8 cellular contexts compared by ENCODE assay signal in the genomic region with DNA sequence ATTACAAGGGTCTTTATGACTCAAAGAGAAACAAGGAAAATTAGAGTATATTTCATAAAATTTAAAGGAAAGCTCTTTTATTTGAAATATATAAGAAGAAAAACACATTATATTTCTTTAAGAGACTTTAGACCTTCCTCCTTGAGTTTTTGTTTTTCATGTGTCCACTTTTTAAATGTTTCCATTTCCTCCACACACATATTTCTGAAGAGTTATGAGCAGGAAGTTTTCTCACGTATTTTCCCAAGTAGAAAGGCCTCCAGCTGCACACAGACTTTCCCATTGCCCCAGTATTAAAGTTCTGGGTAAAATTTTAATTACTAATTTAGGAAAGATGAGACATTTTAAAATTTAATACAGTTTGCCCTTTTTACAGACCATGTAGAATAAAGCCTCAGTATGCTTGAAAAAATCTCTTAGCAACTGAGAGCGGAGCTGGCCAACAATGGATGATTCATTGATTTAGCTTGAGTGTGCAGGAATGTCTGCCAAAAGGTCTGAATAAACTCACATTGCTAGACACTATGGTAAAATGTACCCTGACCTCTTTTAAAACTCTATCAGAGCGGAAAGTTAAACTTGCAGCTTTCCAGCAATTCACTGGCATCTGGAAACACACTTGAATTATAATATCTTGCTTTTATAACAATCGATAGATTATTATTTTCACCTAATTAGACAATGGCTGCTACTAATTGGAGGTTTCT. TPM values are rescaled to one million over a fixed set of nuclear protein-coding genes. Genes with fewer than 3 reads are reported as not detected.
DNase-seq lines count a peak whose midpoint lies in the region; ATAC-seq and TF ChIP-seq lines count a peak whose summit lies in the region.

No MANE protein-coding gene starts in this region.

- POLR2A ChIA-PET in Caco-2 (lab: Charles Lee) = no interaction called here

- H3K36me3 Mint-ChIP-seq in Caco-2 (ENCODE audit: insufficient read depth, unreplicated experiment) = no peaks in the 10 kb centered on the region
- no peaks in the 10 kb centered on the region for H3K36me3 Mint-ChIP-seq in activated CD8-positive, alpha-beta memory T cell treated with anti-CD3 and anti-CD28 coated beads, Interleukin-2, amount 10 ng/mL, durations not matched to agents 7 days and 5 days

- intact Hi-C loops in left colon (cut with DNase I, micrococcal nuclease) (loop anchor here in 1 of 2 donors (10.0 kb wide), 1 partner anchor 58 kb away; a partner anchor contains a TSS), Caco-2 (cut with micrococcal nuclease; ENCODE audit: unreplicated experiment) (loop anchor here (5.0 kb wide), 1 partner anchor 55 kb away; no protein-coding TSS in a partner anchor)

- CTCF ChIA-PET in Caco-2 (lab: Charles Lee) = no interaction called here
- CTCF ChIA-PET in activated CD8-positive, alpha-beta memory T cell treated with anti-CD3 and anti-CD28 coated beads, Interleukin-2, amount 10 ng/mL, durations not matched to agents 7 days and 5 days (lab: Charles Lee) = no interaction called here

- no peaks in the 10 kb centered on the region for H3K9me3 ChIP-seq in Caco-2

- H3K9me3 Mint-ChIP-seq in Caco-2 (ENCODE audit: unreplicated experiment) = no peaks in the 10 kb centered on the region
- no peaks in the 10 kb centered on the region for H3K9me3 Mint-ChIP-seq in activated CD8-positive, alpha-beta memory T cell treated with anti-CD3 and anti-CD28 coated beads, Interleukin-2, amount 10 ng/mL, durations not matched to agents 7 days and 5 days (ENCODE audit: low read depth)

- no peaks in the 10 kb centered on the region for H3K4me1 ChIP-seq in Caco-2

- H3K27me3 Mint-ChIP-seq in Caco-2 (ENCODE audit: insufficient read depth, unreplicated experiment) = no peaks in the 10 kb centered on the region
- H3K27me3 Mint-ChIP-seq in activated CD8-positive, alpha-beta memory T cell treated with anti-CD3 and anti-CD28 coated beads, Interleukin-2, amount 10 ng/mL, durations not matched to agents 7 days and 5 days = no peaks in the 10 kb centered on the region

- H3K4me1 Mint-ChIP-seq in Caco-2 (ENCODE audit: low read depth, unreplicated experiment) = peaks cover 7% of the 10 kb centered on the region
- H3K4me1 Mint-ChIP-seq in activated CD8-positive, alpha-beta memory T cell treated with anti-CD3 and anti-CD28 coated beads, Interleukin-2, amount 10 ng/mL, durations not matched to agents 7 days and 5 days = no peaks in the 10 kb centered on the region

- DNase-seq in HT-29 (ENCODE audit: low spot score) (peak; percentile 73), cerebellar cortex (ENCODE audit: low spot score) (peak; percentile 50), left colon (peak; percentile 16 to 32), smooth muscle cell of the brain vasculature (ENCODE audit: low read depth, low spot score) (peak; percentile 73), Caco-2 (no peak), H7 (no peak)
- DNase-seq in activated CD4-positive, alpha-beta T cell treated with anti-CD3 and anti-CD28 coated beads, Interleukin-2, amount 50 U/mL, for 4 hours = no peak
- no peak for DNase-seq in activated CD8-positive, alpha-beta memory T cell treated with anti-CD3 and anti-CD28 coated beads, Interleukin-2, amount 10 ng/mL, durations not matched to agents 7 days and 5 days

- H3K4me3 Mint-ChIP-seq in Caco-2 (ENCODE audit: unreplicated experiment) = no peak overlapping the region
- no peak overlapping the region for H3K4me3 Mint-ChIP-seq in activated CD8-positive, alpha-beta memory T cell treated with anti-CD3 and anti-CD28 coated beads, Interleukin-2, amount 10 ng/mL, durations not matched to agents 7 days and 5 days

- no peak overlapping the region for H3K27ac Mint-ChIP-seq in Caco-2 (ENCODE audit: unreplicated experiment)
- H3K27ac Mint-ChIP-seq in activated CD8-positive, alpha-beta memory T cell treated with anti-CD3 and anti-CD28 coated beads, Interleukin-2, amount 10 ng/mL, durations not matched to agents 7 days and 5 days = no peak overlapping the region

- ATAC-seq in left colon = peak; percentile 93
- no peak for ATAC-seq in activated CD8-positive, alpha-beta memory T cell treated with anti-CD3 and anti-CD28 coated beads, Interleukin-2, amount 10 ng/mL, durations not matched to agents 7 days and 5 days

- no TSS peak for BruUV-seq in Caco-2 (replicated peaks; lab: Mats Ljungman, UMichigan)

- H3K27me3 ChIP-seq in Caco-2 (replicated peaks; ENCODE audit: control insufficient read depth, insufficient read depth, low read length) (no peaks in the 10 kb centered on the region), H7 (ENCODE audit: control insufficient read depth, insufficient read depth, low read length) (no peaks in the 10 kb centered on the region)

- H3K4me3 ChIP-seq in Caco-2 (ENCODE audit: low read depth, low read length) (no peak overlapping the region), H7 (ENCODE audit: insufficient read depth, low read depth, low read length) (no peak overlapping the region)

- TF ChIP-seq CTCF in Caco-2 (IDR thresholded peaks at IDR 0.05; ENCODE audit: insufficient read depth in 1 of 2, low read depth in 1 of 2, low read length in 1 of 2, severe bottlenecking in 1 of 2, unreplicated experiment in 1 of 2) = no peak

- H3K36me3 ChIP-seq in Caco-2 (ENCODE audit: control insufficient read depth, insufficient read depth, low read length) (no peaks in the 10 kb centered on the region), H7 (replicated peaks; ENCODE audit: control insufficient read depth, insufficient read depth, low read length) (no peaks in the 10 kb centered on the region)

RNA-seq across cellular contexts. Expression of a gene that starts 57.9 kb away (rescaled TPM):
- 75.6 and 82.7 TPM in 2 replicates for total RNA-seq in HT-29 (2014; rRNA removed; shearing (Covaris generic))
- total RNA-seq in left colon (10 to 100 TPM; 88.5 to 93.0 TPM), Caco-2 (2022) (83.0 and 87.9 TPM in 2 replicates)
- 33.3 and 39.3 TPM in 2 replicates for total RNA-seq in H7 (2014; rRNA removed; shearing (Covaris generic))
- total RNA-seq in activated CD8-positive, alpha-beta memory T cell treated with anti-CD3 and anti-CD28 coated beads, Interleukin-2, amount 10 ng/mL, durations not matched to agents 7 days and 5 days = not detected

Comparison
In these comparisons a context has a peak if more than half of its experiments do, and no peak if none do; other contexts are left out.
1. DNase-seq: peak in HT-29 (single experiment), cerebellar cortex (single experiment), left colon (2 of 2) and smooth muscle cell of the brain vasculature (single experiment); none in activated CD4-positive, alpha-beta T cell treated with anti-CD3 and anti-CD28 coated beads, Interleukin-2, amount 50 U/mL, for 4 hours (0 of 2), Caco-2 (0 of 2), H7 (single experiment) and activated CD8-positive, alpha-beta memory T cell treated with anti-CD3 and anti-CD28 coated beads, Interleukin-2, amount 10 ng/mL, durations not matched to agents 7 days and 5 days (single experiment).
2. RNA of a gene that starts 57.9 kb away (total RNA-seq): 88.5 to 93.0 TPM in left colon, 83.0 to 87.9 TPM in Caco-2, 75.6 to 82.7 TPM in HT-29 and 33.3 to 39.3 TPM in H7; not detected in activated CD8-positive, alpha-beta memory T cell treated with anti-CD3 and anti-CD28 coated beads, Interleukin-2, amount 10 ng/mL, durations not matched to agents 7 days and 5 days; every median in the first group is over 10 times any median in the second.